Comparison of ENCODE assay signal across 19 cellular contexts in the genomic region with DNA sequence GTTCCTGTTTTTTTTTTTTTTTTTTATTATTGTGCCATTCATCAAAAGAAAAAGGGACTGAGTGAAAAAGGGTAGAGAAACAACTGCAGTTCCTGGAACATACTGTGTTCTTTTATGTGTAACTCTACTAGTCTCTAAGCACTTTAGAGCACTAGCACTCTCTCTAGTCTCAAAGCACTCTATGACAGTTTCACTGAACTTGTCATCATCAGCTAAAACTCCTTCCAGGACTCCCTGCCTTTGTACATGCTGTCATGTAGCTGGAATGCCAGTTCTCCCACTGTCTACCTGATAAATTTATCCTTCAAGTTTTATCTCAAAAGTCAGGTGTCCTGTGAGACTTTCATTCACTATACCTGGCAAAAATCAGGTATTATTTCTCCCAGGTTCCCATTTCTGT.
DNase-seq lines count a peak whose midpoint lies in the region; ATAC-seq lines count a peak whose summit lies in the region.
"Had no signal": no experiment of that assay in that cellular context is flagged by ENCODE, and none has a peak within 500 bp of the region (broad histone marks: within the 10 kb centered on the region; RNA-seq: fewer than 3 reads in every experiment).

No MANE protein-coding gene starts in this region.

- intact Hi-C loops in left ventricle myocardium superior (cut with micrococcal nuclease), result no loop called here
- intact Hi-C loops in left cardiac atrium (cut with DNase I), result loop anchor here in 1 of 2 donors (10.0 kb wide), 1 partner anchor 242 kb away; no protein-coding TSS in a partner anchor

- DNase-seq in left ventricle myocardium superior (no peak), left cardiac atrium (no peak), cerebellar cortex (ENCODE audit: low spot score) (peak; percentile 50), kidney tubule cell (ENCODE audit: low spot score) (peak; percentile 1)
- DNase-seq: 8988T; ACHN; BE2C; CD4-positive, CD25-positive, alpha-beta regulatory T cell; CD8-positive, alpha-beta memory T cell; COR-L47; DMS 273 treated with DMSO at 0.1 percent for 48 hours; DMS153; DMS53; DMS79; DND-41; EL; GF-D8 had no signal

- ATAC-seq in left ventricle myocardium superior, result peak; percentile 58
- no peak for ATAC-seq in left cardiac atrium
- ATAC-seq in HG02759 (IDR thresholded peaks at IDR 0.05; ENCODE audit: unreplicated experiment), result no peak
- ATAC-seq in GM21737 (IDR thresholded peaks at IDR 0.05; ENCODE audit: unreplicated experiment), result no peak

Comparison
In these comparisons a context has a peak if more than half of its experiments do, and no peak if none do; other contexts are left out.
1. DNase-seq: peak in cerebellar cortex (single experiment) and kidney tubule cell (single experiment); none in left ventricle myocardium superior (single experiment) and left cardiac atrium (single experiment).